ENCODE assay signal across 6 cellular contexts in the genomic region with DNA sequence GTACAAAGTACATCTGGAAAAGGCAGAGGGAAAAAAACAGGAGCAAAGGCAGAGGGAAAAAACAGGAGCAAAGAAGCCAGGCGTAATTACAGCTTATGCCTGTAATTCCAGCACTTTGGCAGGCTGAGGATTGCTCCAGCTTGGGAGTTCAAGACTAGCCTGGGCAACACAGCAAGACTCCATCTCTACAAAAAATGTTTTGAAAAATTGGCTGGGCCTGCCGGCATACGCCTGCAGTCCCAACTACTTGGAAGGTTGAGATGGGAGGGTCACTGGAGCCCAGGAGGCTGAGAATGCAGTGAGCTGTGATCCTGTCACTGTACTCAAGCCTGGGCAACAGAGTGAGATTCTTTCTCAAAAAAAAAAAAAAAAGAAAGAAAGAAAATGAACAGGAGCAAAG.
"Had no signal": no experiment of that assay in that cellular context is flagged by ENCODE, and none has a peak within 500 bp of the region (broad histone marks: within the 10 kb centered on the region; RNA-seq: fewer than 3 reads in every experiment).

No MANE protein-coding gene starts in this region.

- ATAC-seq: HCT116 had no signal

- H3K9ac ChIP-seq: GM23248 had no signal

- H3K27ac ChIP-seq: GM23248 had no signal

- H3K4me3 ChIP-seq: GM23248, HAP-1 had no signal

- H3K36me3 ChIP-seq: HAP-1 had no signal

- H3K4me1 ChIP-seq: HAP-1 had no signal

- H2AFZ ChIP-seq: GM23248 had no signal

- DNase-seq: GM23248, GOT3, H7, KG1 had no signal

- H3K9me3 ChIP-seq: HAP-1 had no signal
